Comparison of ENCODE assay signal across 21 cellular contexts in genomic region chr15:40869686-40870085, GRCh38. TPM values are rescaled to one million over a fixed set of nuclear protein-coding genes. Genes with fewer than 3 reads are reported as not detected.
"Had no signal": no experiment of that assay in that cellular context is flagged by ENCODE, and none has a peak within 500 bp of the region (broad histone marks: within the 10 kb centered on the region; RNA-seq: fewer than 3 reads in every experiment).

No MANE protein-coding gene starts in this region.

- H3K27ac ChIP-seq: neutrophil, parathyroid adenoma, sigmoid colon had no signal

- DNase-seq: activated CD4-positive, alpha-beta T cell treated with anti-CD3 and anti-CD28 coated beads for 1 hour; activated CD4-positive, alpha-beta T cell treated with anti-CD3 and anti-CD28 coated beads, Interleukin-2, amount 50 U/mL, for 48 hours; activated naive CD4-positive, alpha-beta T cell; activated T-cell treated with anti-CD3 and anti-CD28 coated beads for 4 hours; cerebellar nuclear complex; cortex of kidney; effector CD4-positive, alpha-beta T cell; foreskin fibroblast; hippocampal formation; left cardiac atrium; natural killer cell; sigmoid colon; stimulated activated CD4-positive, alpha-beta T cell treated with anti-CD3 and anti-CD28 coated beads, Interleukin-4, amount 100 ng/mL, for 24 hours; SW 1271 had no signal

- H3K27ac Mint-ChIP-seq: natural killer cell; stimulated activated effector memory CD8-positive, alpha-beta T cell treated with anti-CD3 and anti-CD28 coated beads, Interleukin-12 subunit alpha, Interleukin-12 subunit beta, amount 100 ng/mL, for 72 hours had no signal

- ATAC-seq: left cardiac atrium; natural killer cell; stimulated activated effector memory CD8-positive, alpha-beta T cell treated with anti-CD3 and anti-CD28 coated beads, Interleukin-12 subunit alpha, Interleukin-12 subunit beta, amount 100 ng/mL, for 72 hours had no signal

- H3K9ac ChIP-seq: parathyroid adenoma had no signal

- H3K36me3 Mint-ChIP-seq: natural killer cell; stimulated activated effector memory CD8-positive, alpha-beta T cell treated with anti-CD3 and anti-CD28 coated beads, Interleukin-12 subunit alpha, Interleukin-12 subunit beta, amount 100 ng/mL, for 72 hours had no signal

- H3K36me3 ChIP-seq: neutrophil, sigmoid colon, WERI-Rb-1 had no signal

- H3K79me2 ChIP-seq: parathyroid adenoma had no signal

- H2AFZ ChIP-seq: parathyroid adenoma had no signal

- H3K4me3 Mint-ChIP-seq: natural killer cell; stimulated activated effector memory CD8-positive, alpha-beta T cell treated with anti-CD3 and anti-CD28 coated beads, Interleukin-12 subunit alpha, Interleukin-12 subunit beta, amount 100 ng/mL, for 72 hours had no signal

- H3K9me3 Mint-ChIP-seq: natural killer cell; stimulated activated effector memory CD8-positive, alpha-beta T cell treated with anti-CD3 and anti-CD28 coated beads, Interleukin-12 subunit alpha, Interleukin-12 subunit beta, amount 100 ng/mL, for 72 hours had no signal

- H3K9me3 ChIP-seq: neutrophil, sigmoid colon had no signal

- H3K4me3 ChIP-seq: sigmoid colon had no signal

- H3K4me1 ChIP-seq: parathyroid adenoma had no signal

RNA-seq across cellular contexts. Expression of gene RHOV, which starts 4.3 kb away (rescaled TPM):
- total RNA-seq: left cardiac atrium, mesenteric fat pad, natural killer cell, sigmoid colon had no signal

RNA-seq across cellular contexts. Expression of gene PPP1R14D, which starts 41.2 kb away (rescaled TPM):
- total RNA-seq: aorta; left cardiac atrium; mesenteric fat pad; natural killer cell; sigmoid colon; T-helper 2 cell treated with Interferon-gamma antibody and Interleukin-4, amounts not matched to agents 100 ng/mL and 5 ng/mL, for 36 hours had no signal

RNA-seq across cellular contexts. Expression of gene DLL4, which starts 59.5 kb away (rescaled TPM):
- total RNA-seq: T-helper 2 cell treated with Interferon-gamma antibody and Interleukin-4, amounts not matched to agents 100 ng/mL and 5 ng/mL, for 36 hours had no signal
